1 cellular context compared by ENCODE assay signal in genomic region chr17:77746901-77747620, GRCh38.
TF ChIP-seq lines count a peak whose summit lies in the region.

No MANE protein-coding gene starts in this region.

TF ChIP-seq in WTC11, 78 proteins besides CTCF, POLR2A, EP300 and RAD21 (continued from another document):
- no peak for TF ChIP-seq ARID4B (CRISPR knock-in tag; IDR thresholded peaks at IDR 0.05; ENCODE audit: borderline replicate concordance)
- TF ChIP-seq MYBL2 (CRISPR knock-in tag; IDR thresholded peaks at IDR 0.05) = no peak
- no peak for TF ChIP-seq E2F1 (CRISPR knock-in tag; IDR thresholded peaks at IDR 0.05)
- TF ChIP-seq ELF4 (CRISPR knock-in tag; IDR thresholded peaks at IDR 0.05; ENCODE audit: low read depth) = no peak
- TF ChIP-seq GTF2I (CRISPR knock-in tag; conservative IDR thresholded peaks at IDR 0.05) = no peak
- no peak for TF ChIP-seq ZNF317 (CRISPR knock-in tag; IDR thresholded peaks at IDR 0.05; ENCODE audit: borderline replicate concordance, low read depth)
- TF ChIP-seq E2F4 (CRISPR knock-in tag; IDR thresholded peaks at IDR 0.05; ENCODE audit: borderline replicate concordance, low read depth) = no peak
- no peak for TF ChIP-seq SP1 (CRISPR knock-in tag; conservative IDR thresholded peaks at IDR 0.05)
- TF ChIP-seq CDX4 (CRISPR knock-in tag; IDR thresholded peaks at IDR 0.05; ENCODE audit: borderline replicate concordance) = no peak
- TF ChIP-seq GRHL2 (CRISPR knock-in tag; IDR thresholded peaks at IDR 0.05; ENCODE audit: insufficient replicate concordance, severe bottlenecking) = no peak
- no peak for TF ChIP-seq ZNF281 (CRISPR knock-in tag; IDR thresholded peaks at IDR 0.05)
- TF ChIP-seq ETV6 (CRISPR knock-in tag; IDR thresholded peaks at IDR 0.05) = no peak
- TF ChIP-seq FOXP4 (CRISPR knock-in tag; IDR thresholded peaks at IDR 0.05) = no peak
- TF ChIP-seq NR1H2 (CRISPR knock-in tag; IDR thresholded peaks at IDR 0.05) = no peak
- no peak for TF ChIP-seq ATF6 (CRISPR knock-in tag; IDR thresholded peaks at IDR 0.05)
